ENCODE assay signal across 9 cellular contexts in genomic region chr21:45293726-45294401, GRCh38. TPM values are rescaled to one million over a fixed set of nuclear protein-coding genes. Genes with fewer than 3 reads are reported as not detected.
DNase-seq lines count a peak whose midpoint lies in the region; ATAC-seq lines count a peak whose summit lies in the region.
"Had no signal": no experiment of that assay in that cellular context is flagged by ENCODE, and none has a peak within 500 bp of the region (broad histone marks: within the 10 kb centered on the region; RNA-seq: fewer than 3 reads in every experiment).

No MANE protein-coding gene starts in this region.

- H4K20me1 ChIP-seq in Karpas-422 (ENCODE audit: insufficient read depth, low read depth, low read length): no peaks in the 10 kb centered on the region

- no peak overlapping the region for H3K9ac ChIP-seq in Karpas-422 (ENCODE audit: low read length)

- ATAC-seq in left lobe of liver (no peak), GM18868 (IDR thresholded peaks at IDR 0.05; ENCODE audit: unreplicated experiment) (no peak)
- no peak for ATAC-seq in activated CD4-positive, CD25-positive, alpha-beta regulatory T cell treated with anti-CD3 and anti-CD28 coated beads, Interleukin-2, amount 50 U/mL, for 24 hours

- peak overlapping the region; percentile 86 for H3K27ac ChIP-seq in caudate nucleus (ENCODE audit: low read depth, low read length)
- H3K27ac ChIP-seq in skin epidermis: peak overlapping the region in 20 of 21 experiments; percentile 46 to 92 (median 78)
- no peak overlapping the region for H3K27ac ChIP-seq in Karpas-422 (ENCODE audit: low read length)

- H3K4me2 ChIP-seq in Karpas-422 (ENCODE audit: low read depth, low read length, poor library complexity, severe bottlenecking): no peak overlapping the region

- H2AFZ ChIP-seq in Karpas-422 (ENCODE audit: low read length): no peak overlapping the region

- H3K36me3 ChIP-seq in H7 (replicated peaks; ENCODE audit: control insufficient read depth, insufficient read depth, low read length) (no peaks in the 10 kb centered on the region), Karpas-422 (ENCODE audit: insufficient read depth, low read length) (no peaks in the 10 kb centered on the region)

- H3K79me2 ChIP-seq in Karpas-422 (ENCODE audit: low read length): no peaks in the 10 kb centered on the region

- H3K27me3 ChIP-seq in H7 (ENCODE audit: control insufficient read depth, insufficient read depth, low read length) (no peaks in the 10 kb centered on the region), Karpas-422 (ENCODE audit: low read length) (no peaks in the 10 kb centered on the region)

- peak; percentile 71 for DNase-seq in H7
- no peak for DNase-seq in caudate nucleus (lab: John Stamatoyannopoulos, UW)
- DNase-seq in left lobe of liver (ENCODE audit: low spot score): peak; percentile 48
- DNase-seq in Karpas-422: no peak
- no peak for DNase-seq in stimulated activated CD4-positive, alpha-beta T cell treated with anti-CD3 and anti-CD28 coated beads, Interleukin-2, amount 100 ng/mL, for 24 hours
- DNase-seq: mammary epithelial cell had no signal

- no peaks in the 10 kb centered on the region for H3K9me2 ChIP-seq in Karpas-422 (replicated peaks; ENCODE audit: insufficient read depth, low read length)

- no peak overlapping the region for H3K4me3 ChIP-seq in H7 (ENCODE audit: insufficient read depth, low read depth, low read length)
- H3K4me3 ChIP-seq in skin epidermis: no peak overlapping the region
- H3K4me3 ChIP-seq in Karpas-422 (ENCODE audit: low read length): no peak overlapping the region

- no peaks in the 10 kb centered on the region for H3K4me1 ChIP-seq in Karpas-422 (ENCODE audit: low read length)

- no peaks in the 10 kb centered on the region for H3K9me3 ChIP-seq in Karpas-422 (ENCODE audit: low read length)

RNA-seq across cellular contexts. Expression of gene POFUT2, which starts 6.2 kb away (rescaled TPM):
- total RNA-seq in H7 (2014; rRNA removed; shearing (Covaris generic)): 25.4 and 26.9 TPM in 2 replicates
- 17.5 TPM for total RNA-seq in left lobe of liver
- 10.5 and 18.0 TPM in 2 replicates for total RNA-seq in Karpas-422 (2014; rRNA removed; shearing (Covaris generic); ENCODE audit: low replicate concordance)

Comparison
In these comparisons a context has a peak if more than half of its experiments do, and no peak if none do; other contexts are left out.
1. DNase-seq: peak in H7 (single experiment) and left lobe of liver (single experiment); none in caudate nucleus (0 of 61), Karpas-422 (single experiment) and stimulated activated CD4-positive, alpha-beta T cell treated with anti-CD3 and anti-CD28 coated beads, Interleukin-2, amount 100 ng/mL, for 24 hours (0 of 2).